ENCODE assay signal across 9 cellular contexts in the genomic region with DNA sequence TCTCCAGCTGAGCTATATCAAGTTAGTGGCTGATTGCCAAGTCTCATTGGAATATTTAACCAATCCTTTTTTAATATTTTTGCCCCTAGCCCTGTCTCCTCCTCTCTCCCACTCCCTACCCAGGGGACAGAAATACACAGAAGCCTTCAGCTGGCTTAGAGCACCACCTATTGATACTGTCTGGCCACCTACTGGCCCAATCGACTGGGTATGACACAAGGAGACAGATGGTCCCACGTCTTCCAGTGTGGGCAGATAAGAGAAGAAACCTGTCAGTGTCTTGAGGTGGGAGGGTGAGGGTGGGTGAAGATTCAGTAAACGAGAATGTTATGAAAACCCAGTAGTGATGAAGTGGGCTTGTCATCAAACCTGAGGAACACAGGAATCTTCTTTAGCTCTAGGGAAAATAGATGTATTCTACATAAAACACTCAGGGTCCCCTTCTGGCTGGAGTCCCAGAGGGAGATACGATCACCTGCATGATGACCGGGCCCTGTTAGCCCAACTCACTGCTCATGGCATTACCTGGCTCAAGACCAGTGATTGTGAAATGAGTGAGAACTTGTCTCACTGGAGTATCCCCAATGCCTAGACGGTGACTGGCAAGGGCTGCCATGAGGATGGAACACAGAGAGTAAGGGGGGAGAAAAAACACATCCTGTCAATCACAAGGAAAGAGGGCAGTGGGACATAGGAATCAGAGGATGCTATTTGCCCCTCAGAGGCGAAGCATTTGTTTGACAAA. TPM values are rescaled to one million over a fixed set of nuclear protein-coding genes. Genes with fewer than 3 reads are reported as not detected.
DNase-seq lines count a peak whose midpoint lies in the region; ATAC-seq, FAIRE-seq and TF ChIP-seq lines count a peak whose summit lies in the region.
"Had no signal": no experiment of that assay in that cellular context is flagged by ENCODE, and none has a peak within 500 bp of the region (broad histone marks: within the 10 kb centered on the region; RNA-seq: fewer than 3 reads in every experiment).

No MANE protein-coding gene starts in this region.

- H3K4me3 ChIP-seq in fibroblast of the aortic adventitia (ENCODE audit: low read depth, low read length) (no peak overlapping the region), pancreas (no peak overlapping the region)
- H3K4me3 ChIP-seq: SK-N-MC had no signal

- no peak overlapping the region for H3K4me3 Mint-ChIP-seq in T-helper 17 cell

- peak; percentile 39 for DNase-seq in Caki2 (ENCODE audit: low read depth)
- DNase-seq in T-helper 17 cell, result no peak
- DNase-seq in fibroblast of the aortic adventitia (ENCODE audit: low read depth), result peak; percentile 76
- peak in 3 of 6 donors; percentile 30 to 45 (median 45) for DNase-seq in pancreas
- no peak for DNase-seq in cerebellar nuclear complex (lab: John Stamatoyannopoulos, UW)

- no peak for FAIRE-seq in pancreas (lab: Jason Lieb, UNC)

- in situ Hi-C loops in Caki2 (cut with HindIII; ENCODE audit: low pct_unique_long_range_greater_than_20kb, low sequenced_read_pairs), result no loop called here

- peaks cover 0 to 2% (median 0%) of the 10 kb centered on the region in 3 donors for H3K36me3 ChIP-seq in pancreas

- peaks cover 0 to 3% (median 0%) of the 10 kb centered on the region in 3 donors for H3K4me1 ChIP-seq in pancreas

- peak overlapping the region; percentile 90 for H3K27ac Mint-ChIP-seq in T-helper 17 cell

- H3K36me3 Mint-ChIP-seq in T-helper 17 cell (ENCODE audit: low read depth), result peaks cover 2% of the 10 kb centered on the region

- H3K9me3 ChIP-seq in T-helper 17 cell (ENCODE audit: control insufficient read depth, low read length, poor library complexity, severe bottlenecking) (no peaks in the 10 kb centered on the region), pancreas (no peaks in the 10 kb centered on the region)

- ATAC-seq in HG02798 (IDR thresholded peaks at IDR 0.05; ENCODE audit: poor library complexity, unreplicated experiment) (peak; percentile 49), T-helper 17 cell (peak; percentile 30), pancreas (peak; percentile 71 to 91 (median 88)), GM18511 (IDR thresholded peaks at IDR 0.05; ENCODE audit: unreplicated experiment) (no peak), HG02623 (IDR thresholded peaks at IDR 0.05; ENCODE audit: unreplicated experiment) (no peak)

- intact Hi-C loops in pancreas (cut with DNase I), result loop anchor here (5.0 to 10.0 kb wide), 4 partner anchors 194 to 254 kb away; a partner anchor contains a TSS

- peaks cover 13% of the 10 kb centered on the region for H3K4me1 Mint-ChIP-seq in T-helper 17 cell

- H3K27me3 ChIP-seq in pancreas, result no peaks in the 10 kb centered on the region

- H3K27me3 Mint-ChIP-seq in T-helper 17 cell, result no peaks in the 10 kb centered on the region

- WGBS in pancreas, 2 donors, result 36 to 37% methylated on average over 7 of the region's 7 CpGs

- H3K27ac ChIP-seq in pancreas, result no peak overlapping the region
- H3K27ac ChIP-seq: SK-N-MC had no signal

- peak; percentile 84 for TF ChIP-seq CTCF in fibroblast of the aortic adventitia (IDR thresholded peaks at IDR 0.05; ENCODE audit: insufficient read depth, low read length)
- peak in 3 of 4 donors; percentile 30 to 36 (median 32) for TF ChIP-seq CTCF in pancreas (IDR thresholded peaks at IDR 0.05)

RNA-seq across cellular contexts. Expression of a gene that starts 26.7 kb away (rescaled TPM):
- total RNA-seq in Caki2 (2014; rRNA removed; shearing (Covaris generic); ENCODE audit: low replicate concordance), result 13.5 and 16.4 TPM in 2 replicates
- total RNA-seq in T-helper 17 cell (10 to 100 TPM; 17.7 to 19.2 TPM), fibroblast of the aortic adventitia (ENCODE audit: low replicate concordance) (29.4 and 43.1 TPM in 2 replicates), pancreas (10 to 100 TPM in 4 of 6 donors, 1 to 10 TPM in 2; 8.6 to 19.0 (median 15.3) TPM)
- 1 to 10 TPM; 3.9 to 5.0 TPM for polyA plus RNA-seq in pancreas

RNA-seq across cellular contexts. Expression of a gene that starts 27.1 kb away (rescaled TPM):
- total RNA-seq in Caki2 (2014; rRNA removed; shearing (Covaris generic); ENCODE audit: low replicate concordance), result 55.5 and 59.2 TPM in 2 replicates
- total RNA-seq in T-helper 17 cell (100 to 1,000 TPM; 111 to 142 TPM), fibroblast of the aortic adventitia (ENCODE audit: low replicate concordance) (61.6 and 71.9 TPM in 2 replicates), pancreas (10 to 100 TPM; 24.1 to 42.7 (median 30.4) TPM)
- 10 to 100 TPM; 15.8 to 32.1 TPM for polyA plus RNA-seq in pancreas

Comparison
In these comparisons a context has a peak if more than half of its experiments do, and no peak if none do; other contexts are left out.
1. DNase-seq: peak in Caki2 (single experiment) and fibroblast of the aortic adventitia (single experiment); none in T-helper 17 cell (0 of 3) and cerebellar nuclear complex (0 of 2).
2. ATAC-seq: peak in HG02798 (single experiment), T-helper 17 cell (single experiment) and pancreas (4 of 4); none in GM18511 (single experiment) and HG02623 (single experiment).